ENCODE assay signal across 8 cellular contexts in genomic region chr16:69339289-69340094, GRCh38. TPM values are rescaled to one million over a fixed set of nuclear protein-coding genes. Genes with fewer than 3 reads are reported as not detected.
A peak's percentile ranks its signal among the peaks of the same experiment; 100 is the strongest.
DNase-seq lines count a peak whose midpoint lies in the region; ATAC-seq and TF ChIP-seq lines count a peak whose summit lies in the region.

Gene COG8 (minus strand): TSS chr16:69339564. CDS start chr16:69339552, 12 bp downstream.
Gene NIP7 (plus strand): TSS chr16:69339772. CDS start chr16:69339830, 58 bp downstream.

- H3K4me3 Mint-ChIP-seq in CD14-positive monocyte, result peak within 1 kb of the TSS; percentile 99 to 100

- H3K4me1 Mint-ChIP-seq in CD14-positive monocyte, result peaks cover 25% of the 10 kb centered on the region

- peak within 1 kb of the TSS; percentile 93 to 99 (median 96) for H3K27ac Mint-ChIP-seq in CD14-positive monocyte

- no peaks in the 10 kb centered on the region for H3K9me3 Mint-ChIP-seq in CD14-positive monocyte

- peaks cover 0 to 3% (median 0%) of the 10 kb centered on the region in 3 donors for H3K27me3 Mint-ChIP-seq in CD14-positive monocyte (ENCODE audit: low read depth in 3 of 3)

- intact Hi-C loops in CD14-positive monocyte (cut with micrococcal nuclease), result loop anchor here (5.0 kb wide), 2 partner anchors 43 to 48 kb away; partner anchors contain the start of gene TERF2 (in 1 of the 2)

- H3K36me3 Mint-ChIP-seq in CD14-positive monocyte, result peaks cover 44 to 49% of the 10 kb centered on the region in 2 donors

- ATAC-seq in GM19351 (IDR thresholded peaks at IDR 0.05; ENCODE audit: unreplicated experiment), result peak; percentile 91
- ATAC-seq in HG03521 (IDR thresholded peaks at IDR 0.05; ENCODE audit: unreplicated experiment), result peak; percentile 86

- DNase-seq in CD14-positive monocyte (ENCODE audit: low spot score) (peak; percentile 95), NCI-H748 (lab: John Stamatoyannopoulos, UW; ENCODE audit: unreplicated experiment) (peak; percentile 97), dedifferentiated amniotic fluid mesenchymal stem cell (ENCODE audit: extremely low spot score) (peak; percentile 99), left kidney (ENCODE audit: low read depth, low spot score) (peak; percentile 99)
- DNase-seq in activated CD4-positive, alpha-beta T cell treated with anti-CD3 and anti-CD28 coated beads, Interleukin-2, amount 50 U/mL, for 1 hour, result peak; percentile 91
- DNase-seq in stimulated activated CD4-positive, alpha-beta T cell treated with anti-CD3 and anti-CD28 coated beads, Interleukin-2, amount 100 ng/mL, for 24 hours, result peak; percentile 93 to 94

- peak; percentile 88 for TF ChIP-seq CTCF in CD14-positive monocyte (IDR thresholded peaks at IDR 0.05)

RNA-seq across cellular contexts. Expression of gene COG8, which starts in this region (rescaled TPM):
- polyA plus RNA-seq in CD14-positive monocyte, result 10 to 100 TPM; 21.6 to 24.1 TPM

RNA-seq across cellular contexts. Expression of gene NIP7, which starts in this region (rescaled TPM):
- polyA plus RNA-seq in CD14-positive monocyte, result 10 to 100 TPM; 14.2 to 16.4 TPM

Comparison
In these comparisons a context has a peak if more than half of its experiments do, and no peak if none do; other contexts are left out.
1. Peak in every context shown above with its lines: DNase-seq and ATAC-seq.